Comparison of ENCODE assay signal across 1 cellular context in genomic region chr2:62854600-62855514, GRCh38.
TF ChIP-seq lines count a peak whose summit lies in the region.

No MANE protein-coding gene starts in this region.

TF ChIP-seq in GM23338, 12 proteins besides CTCF, POLR2A, EP300 and RAD21 (continued from another document):
- TF ChIP-seq ETS1 (IDR thresholded peaks at IDR 0.05) (no peak), JUNB (IDR thresholded peaks at IDR 0.05; ENCODE audit: unreplicated experiment) (no peak), REST (IDR thresholded peaks at IDR 0.05; ENCODE audit: unreplicated experiment) (no peak), ZNF331 (CRISPR knock-in tag; IDR thresholded peaks at IDR 0.05; ENCODE audit: low read depth) (no peak)
